In genomic region chr2:44981714-44982108, GRCh38 we compare ENCODE assay signal across 8 cellular contexts. TPM values are rescaled to one million over a fixed set of nuclear protein-coding genes. Genes with fewer than 3 reads are reported as not detected.
DNase-seq lines count a peak whose midpoint lies in the region; ATAC-seq and TF ChIP-seq lines count a peak whose summit lies in the region.

No MANE protein-coding gene starts in this region.

- H3K9me3 ChIP-seq in lower lobe of right lung, result no peaks in the 10 kb centered on the region

- peaks cover 12% of the 10 kb centered on the region for H3K27me3 Mint-ChIP-seq in activated CD4-positive, alpha-beta T cell treated with anti-CD3 and anti-CD28 coated beads, Interleukin-2, amount 10 ng/mL, durations not matched to agents 7 days and 5 days

- H3K4me1 ChIP-seq in lower lobe of right lung, result no peaks in the 10 kb centered on the region

- H3K36me3 ChIP-seq in lower lobe of right lung, result no peaks in the 10 kb centered on the region

- H3K27ac ChIP-seq in lower lobe of right lung, result no peak overlapping the region

- POLR2A ChIA-PET in HEK293T (lab: Yijun Ruan, JAX), result interaction anchor here (0.5 kb wide), 1 partner anchor 253 kb away, joined by 3 read pairs; no protein-coding TSS in a partner anchor
- POLR2A ChIA-PET in activated CD4-positive, alpha-beta T cell treated with anti-CD3 and anti-CD28 coated beads, Interleukin-2, amount 10 ng/mL, durations not matched to agents 7 days and 5 days (lab: Charles Lee), result no interaction called here

- intact Hi-C loops in lower lobe of right lung (cut with DNase I), result loop anchor here (10.0 kb wide), 1 partner anchor 513 kb away; no protein-coding TSS in a partner anchor

- H3K27ac Mint-ChIP-seq in activated CD4-positive, alpha-beta T cell treated with anti-CD3 and anti-CD28 coated beads, Interleukin-2, amount 10 ng/mL, durations not matched to agents 7 days and 5 days, result no peak overlapping the region

- H3K27me3 ChIP-seq in lower lobe of right lung (ENCODE audit: low read depth), result peaks cover 11% of the 10 kb centered on the region

- TF ChIP-seq CTCF in lower lobe of right lung (IDR thresholded peaks at IDR 0.05), result peak; percentile 89

- no peak overlapping the region for H3K4me3 ChIP-seq in lower lobe of right lung

- CTCF ChIA-PET in HEK293T (lab: Yijun Ruan, JAX), result interaction anchor here (0.6 to 2.1 kb wide), 7 partner anchors 9 to 956 kb away, joined by 3 to 21 read pairs (median 4); no protein-coding TSS in a partner anchor
- CTCF ChIA-PET in activated CD4-positive, alpha-beta T cell treated with anti-CD3 and anti-CD28 coated beads, Interleukin-2, amount 10 ng/mL, durations not matched to agents 7 days and 5 days (lab: Charles Lee), result interaction anchor here (0.7 to 3.2 kb wide), 10 partner anchors 9 to 596 kb away, joined by 3 to 13 read pairs (median 4); no protein-coding TSS in a partner anchor

- H3K4me3 Mint-ChIP-seq in activated CD4-positive, alpha-beta T cell treated with anti-CD3 and anti-CD28 coated beads, Interleukin-2, amount 10 ng/mL, durations not matched to agents 7 days and 5 days, result no peak overlapping the region

- H3K4me1 Mint-ChIP-seq in activated CD4-positive, alpha-beta T cell treated with anti-CD3 and anti-CD28 coated beads, Interleukin-2, amount 10 ng/mL, durations not matched to agents 7 days and 5 days, result no peaks in the 10 kb centered on the region

- no peaks in the 10 kb centered on the region for H3K9me3 Mint-ChIP-seq in activated CD4-positive, alpha-beta T cell treated with anti-CD3 and anti-CD28 coated beads, Interleukin-2, amount 10 ng/mL, durations not matched to agents 7 days and 5 days

- peak in 10 of 14 donors; percentile 1 to 56 (median 28) for DNase-seq in C1 segment of cervical spinal cord (lab: John Stamatoyannopoulos, UW)
- peak; percentile 84 for DNase-seq in HEK293T (ENCODE audit: extremely low spot score)
- peak; percentile 37 to 83 for DNase-seq in NCI-H526 (lab: John Stamatoyannopoulos, UW)
- peak; percentile 71 for DNase-seq in activated CD4-positive, alpha-beta T cell treated with anti-CD3 and anti-CD28 coated beads, Interleukin-2, amount 10 ng/mL, durations not matched to agents 7 days and 5 days
- peak; percentile 75 for DNase-seq in dedifferentiated amniotic fluid mesenchymal stem cell (ENCODE audit: extremely low spot score)
- peak; percentile 79 for DNase-seq in lower lobe of right lung
- peak; percentile 33 to 46 (median 35) for DNase-seq in stimulated activated CD4-positive, alpha-beta T cell treated with anti-CD3 and anti-CD28 coated beads, TNF-alpha, amount 100 ng/mL, for 4 hours (ENCODE audit: low read depth in 3 of 3)

- ATAC-seq in lower lobe of right lung (peak; percentile 68 to 80), HG03460 (IDR thresholded peaks at IDR 0.05; ENCODE audit: unreplicated experiment) (no peak)

- no peaks in the 10 kb centered on the region for H3K36me3 Mint-ChIP-seq in activated CD4-positive, alpha-beta T cell treated with anti-CD3 and anti-CD28 coated beads, Interleukin-2, amount 10 ng/mL, durations not matched to agents 7 days and 5 days (ENCODE audit: low read depth)

TF ChIP-seq in HEK293T, 16 proteins besides CTCF, POLR2A, EP300 and RAD21:
- TF ChIP-seq ELF4 (IDR thresholded peaks at IDR 0.05) (no peak), SP1 (IDR thresholded peaks at IDR 0.05) (no peak), ARNT (IDR thresholded peaks at IDR 0.05) (no peak), HDGF (IDR thresholded peaks at IDR 0.05; ENCODE audit: borderline replicate concordance) (no peak), ZNF384 (IDR thresholded peaks at IDR 0.05) (no peak), NFRKB (IDR thresholded peaks at IDR 0.05) (no peak), L3MBTL2 (conservative IDR thresholded peaks at IDR 0.05) (no peak), FOXM1 (IDR thresholded peaks at IDR 0.05; ENCODE audit: borderline replicate concordance) (no peak), CTBP1 (IDR thresholded peaks at IDR 0.05; ENCODE audit: borderline replicate concordance) (no peak), FOXA1 (IDR thresholded peaks at IDR 0.05) (no peak), BHLHE40 (IDR thresholded peaks at IDR 0.05; ENCODE audit: borderline replicate concordance) (no peak)

RNA-seq across cellular contexts. Expression of gene SIX2, which starts 27.5 kb away (rescaled TPM):
- total RNA-seq in activated CD4-positive, alpha-beta T cell treated with anti-CD3 and anti-CD28 coated beads, Interleukin-2, amount 10 ng/mL, durations not matched to agents 7 days and 5 days, result not detected
- total RNA-seq in lower lobe of right lung, result 0.38 TPM

RNA-seq across cellular contexts. Expression of gene SIX3, which starts 40.2 kb away (rescaled TPM):
- total RNA-seq in activated CD4-positive, alpha-beta T cell treated with anti-CD3 and anti-CD28 coated beads, Interleukin-2, amount 10 ng/mL, durations not matched to agents 7 days and 5 days, result not detected
- total RNA-seq in lower lobe of right lung, result not detected

Comparison
In these comparisons a context has a peak if more than half of its experiments do, and no peak if none do; other contexts are left out.
1. DNase-seq: peak in every context shown above with its lines; median percentile 84 in HEK293T; 79 in lower lobe of right lung; 75 in dedifferentiated amniotic fluid mesenchymal stem cell; 71 in activated CD4-positive, alpha-beta T cell treated with anti-CD3 and anti-CD28 coated beads, Interleukin-2, amount 10 ng/mL, durations not matched to agents 7 days and 5 days; 60 in NCI-H526; 35 in stimulated activated CD4-positive, alpha-beta T cell treated with anti-CD3 and anti-CD28 coated beads, TNF-alpha, amount 100 ng/mL, for 4 hours; 28 in C1 segment of cervical spinal cord.